Comparison of ENCODE assay signal across 16 cellular contexts in genomic region chr5:5739490-5739945, GRCh38.
DNase-seq lines count a peak whose midpoint lies in the region; ATAC-seq and TF ChIP-seq lines count a peak whose summit lies in the region.
"Had no signal": no experiment of that assay in that cellular context is flagged by ENCODE, and none has a peak within 500 bp of the region (broad histone marks: within the 10 kb centered on the region; RNA-seq: fewer than 3 reads in every experiment).

No MANE protein-coding gene starts in this region.

- H3K36me3 Mint-ChIP-seq in memory B cell = peaks cover 8% of the 10 kb centered on the region
- H3K36me3 Mint-ChIP-seq: CD4-positive, CD25-positive, alpha-beta regulatory T cell; stimulated activated naive B cell treated with anti-CD40 and anti-IgM and Interleukin-4, amounts not matched to agents 10 μg/mL and 1 μg/mL and 100 μg/mL, for 72 hours had no signal

- no peaks in the 10 kb centered on the region for H3K4me1 ChIP-seq in upper lobe of left lung
- H3K4me1 ChIP-seq: left lung, parathyroid adenoma had no signal

- H3K27ac Mint-ChIP-seq in memory B cell = peak overlapping the region; percentile 68
- H3K27ac Mint-ChIP-seq: CD4-positive, CD25-positive, alpha-beta regulatory T cell had no signal

- H3K27me3 ChIP-seq in upper lobe of left lung = no peaks in the 10 kb centered on the region
- H3K27me3 ChIP-seq: left lung had no signal

- WGBS in upper lobe of left lung, 2 donors = 90 to 93% methylated on average over 3 of the region's 3 CpGs

- no peaks in the 10 kb centered on the region for H3K36me3 ChIP-seq in upper lobe of left lung
- H3K36me3 ChIP-seq: left lung had no signal

- DNase-seq in memory B cell (ENCODE audit: low spot score in 2 of 2) (no peak), upper lobe of left lung (no peak)
- DNase-seq in activated effector memory CD4-positive, alpha-beta T cell treated with anti-CD3 and anti-CD28 coated beads, Interleukin-2, amount 50 U/mL, for 16 hours = no peak
- DNase-seq: activated CD4-positive, alpha-beta T cell treated with anti-CD3 and anti-CD28 coated beads, Interleukin-2, amount 50 U/mL, for 48 hours; amniotic stem cell; CD4-positive, CD25-positive, alpha-beta regulatory T cell; left lung; NCI-H1694; small intestine; stimulated activated naive B cell treated with anti-CD40 and anti-IgM and Interleukin-4, amounts not matched to agents 10 μg/mL and 1 μg/mL and 100 μg/mL, for 72 hours had no signal

- no peak for TF ChIP-seq CTCF in upper lobe of left lung (IDR thresholded peaks at IDR 0.05)

- H3K4me3 Mint-ChIP-seq in memory B cell = no peak overlapping the region
- H3K4me3 Mint-ChIP-seq: CD4-positive, CD25-positive, alpha-beta regulatory T cell; stimulated activated naive B cell treated with anti-CD40 and anti-IgM and Interleukin-4, amounts not matched to agents 10 μg/mL and 1 μg/mL and 100 μg/mL, for 72 hours had no signal

- peaks cover 47% of the 10 kb centered on the region for H3K4me1 Mint-ChIP-seq in memory B cell

- peaks cover 12% of the 10 kb centered on the region for H3K9me3 Mint-ChIP-seq in memory B cell

- ATAC-seq in GM18873 (IDR thresholded peaks at IDR 0.05; ENCODE audit: low FRiP score, unreplicated experiment) (peak; percentile 5), GM21528 (IDR thresholded peaks at IDR 0.05; ENCODE audit: low FRiP score, unreplicated experiment) (peak; percentile 32), HG03159 (IDR thresholded peaks at IDR 0.05; ENCODE audit: unreplicated experiment) (peak; percentile 11), memory B cell (ENCODE audit: low read depth) (peak; percentile 24), upper lobe of left lung (ENCODE audit: low FRiP score in 2 of 2) (no peak), HG02970 (IDR thresholded peaks at IDR 0.05; ENCODE audit: low FRiP score, unreplicated experiment) (no peak)
- ATAC-seq: left lung, SK-N-SH treated with all-trans-retinoic acid at 6 μM for 48 hours had no signal

- no peak for TF ChIP-seq POLR2A in upper lobe of left lung (IDR thresholded peaks at IDR 0.05)

- peaks cover 1% of the 10 kb centered on the region for H3K27me3 Mint-ChIP-seq in memory B cell
- H3K27me3 Mint-ChIP-seq: stimulated activated naive B cell treated with anti-CD40 and anti-IgM and Interleukin-4, amounts not matched to agents 10 μg/mL and 1 μg/mL and 100 μg/mL, for 72 hours had no signal

- no peak for TF ChIP-seq EP300 in upper lobe of left lung (IDR thresholded peaks at IDR 0.05)

- peaks cover 0 to 18% (median 8%) of the 10 kb centered on the region in 4 donors for H3K9me3 ChIP-seq in upper lobe of left lung

- H3K27ac ChIP-seq in upper lobe of left lung = no peak overlapping the region
- H3K27ac ChIP-seq: left lung, parathyroid adenoma had no signal

- H3K4me3 ChIP-seq in upper lobe of left lung = no peak overlapping the region
- H3K4me3 ChIP-seq: left lung had no signal

Comparison
In these comparisons a context has a peak if more than half of its experiments do, and no peak if none do; other contexts are left out.
1. ATAC-seq: peak in GM18873 (single experiment), GM21528 (single experiment), HG03159 (single experiment) and memory B cell (single experiment); none in upper lobe of left lung (0 of 2) and HG02970 (single experiment).